In the genomic region with DNA sequence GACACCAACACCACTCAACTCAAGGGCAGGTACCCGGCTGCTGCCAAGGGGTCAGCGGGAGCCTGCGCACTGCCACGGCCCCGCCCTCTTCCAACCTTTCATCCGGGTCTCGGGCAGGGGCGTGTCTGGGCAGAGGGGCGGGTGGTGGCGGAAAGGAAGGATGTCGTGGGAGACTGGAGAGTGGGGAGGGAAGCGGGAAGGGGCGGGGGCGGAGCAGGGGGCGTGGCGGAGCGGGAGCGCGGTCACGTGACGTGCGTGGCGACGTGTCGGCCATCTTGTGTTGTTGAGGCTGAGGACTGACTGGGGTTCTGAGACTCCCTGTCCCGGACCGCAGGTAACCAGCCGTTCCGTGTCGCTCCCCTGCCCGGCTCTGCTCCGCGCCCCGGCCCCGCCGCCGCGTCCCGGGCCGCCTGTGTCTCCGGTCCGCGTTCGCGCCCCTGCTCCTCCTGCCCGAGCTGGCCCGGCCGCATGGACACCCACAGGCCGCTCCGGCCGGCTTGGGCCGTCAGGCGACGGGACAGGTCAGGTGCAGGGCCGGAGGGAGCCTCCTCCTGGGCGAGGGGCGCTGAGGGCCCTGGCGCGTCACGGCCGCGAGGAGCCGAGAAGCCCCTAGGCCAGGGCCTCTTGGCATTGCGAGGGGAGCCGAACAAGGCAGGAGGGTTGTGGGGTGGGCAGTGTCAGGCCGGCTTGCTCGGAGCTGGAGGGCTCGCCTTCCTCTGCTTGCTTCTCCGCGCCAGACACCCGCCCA, we compare ENCODE assay signal across 1 cellular context.
TF ChIP-seq lines count a peak whose summit lies in the region.

A gene with protein sequence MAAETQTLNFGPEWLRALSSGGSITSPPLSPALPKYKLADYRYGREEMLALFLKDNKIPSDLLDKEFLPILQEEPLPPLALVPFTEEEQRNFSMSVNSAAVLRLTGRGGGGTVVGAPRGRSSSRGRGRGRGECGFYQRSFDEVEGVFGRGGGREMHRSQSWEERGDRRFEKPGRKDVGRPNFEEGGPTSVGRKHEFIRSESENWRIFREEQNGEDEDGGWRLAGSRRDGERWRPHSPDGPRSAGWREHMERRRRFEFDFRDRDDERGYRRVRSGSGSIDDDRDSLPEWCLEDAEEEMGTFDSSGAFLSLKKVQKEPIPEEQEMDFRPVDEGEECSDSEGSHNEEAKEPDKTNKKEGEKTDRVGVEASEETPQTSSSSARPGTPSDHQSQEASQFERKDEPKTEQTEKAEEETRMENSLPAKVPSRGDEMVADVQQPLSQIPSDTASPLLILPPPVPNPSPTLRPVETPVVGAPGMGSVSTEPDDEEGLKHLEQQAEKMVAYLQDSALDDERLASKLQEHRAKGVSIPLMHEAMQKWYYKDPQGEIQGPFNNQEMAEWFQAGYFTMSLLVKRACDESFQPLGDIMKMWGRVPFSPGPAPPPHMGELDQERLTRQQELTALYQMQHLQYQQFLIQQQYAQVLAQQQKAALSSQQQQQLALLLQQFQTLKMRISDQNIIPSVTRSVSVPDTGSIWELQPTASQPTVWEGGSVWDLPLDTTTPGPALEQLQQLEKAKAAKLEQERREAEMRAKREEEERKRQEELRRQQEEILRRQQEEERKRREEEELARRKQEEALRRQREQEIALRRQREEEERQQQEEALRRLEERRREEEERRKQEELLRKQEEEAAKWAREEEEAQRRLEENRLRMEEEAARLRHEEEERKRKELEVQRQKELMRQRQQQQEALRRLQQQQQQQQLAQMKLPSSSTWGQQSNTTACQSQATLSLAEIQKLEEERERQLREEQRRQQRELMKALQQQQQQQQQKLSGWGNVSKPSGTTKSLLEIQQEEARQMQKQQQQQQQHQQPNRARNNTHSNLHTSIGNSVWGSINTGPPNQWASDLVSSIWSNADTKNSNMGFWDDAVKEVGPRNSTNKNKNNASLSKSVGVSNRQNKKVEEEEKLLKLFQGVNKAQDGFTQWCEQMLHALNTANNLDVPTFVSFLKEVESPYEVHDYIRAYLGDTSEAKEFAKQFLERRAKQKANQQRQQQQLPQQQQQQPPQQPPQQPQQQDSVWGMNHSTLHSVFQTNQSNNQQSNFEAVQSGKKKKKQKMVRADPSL (N-terminal part only) (plus strand): TSS at position 273 of the 748 bp plus-strand sequence. CDS start 37,867 bp downstream, outside the sequence.

TF ChIP-seq in HepG2, 621 proteins besides CTCF, POLR2A, EP300 and RAD21 (continued from another document and continues in another):
- TF ChIP-seq, protein P1, sequence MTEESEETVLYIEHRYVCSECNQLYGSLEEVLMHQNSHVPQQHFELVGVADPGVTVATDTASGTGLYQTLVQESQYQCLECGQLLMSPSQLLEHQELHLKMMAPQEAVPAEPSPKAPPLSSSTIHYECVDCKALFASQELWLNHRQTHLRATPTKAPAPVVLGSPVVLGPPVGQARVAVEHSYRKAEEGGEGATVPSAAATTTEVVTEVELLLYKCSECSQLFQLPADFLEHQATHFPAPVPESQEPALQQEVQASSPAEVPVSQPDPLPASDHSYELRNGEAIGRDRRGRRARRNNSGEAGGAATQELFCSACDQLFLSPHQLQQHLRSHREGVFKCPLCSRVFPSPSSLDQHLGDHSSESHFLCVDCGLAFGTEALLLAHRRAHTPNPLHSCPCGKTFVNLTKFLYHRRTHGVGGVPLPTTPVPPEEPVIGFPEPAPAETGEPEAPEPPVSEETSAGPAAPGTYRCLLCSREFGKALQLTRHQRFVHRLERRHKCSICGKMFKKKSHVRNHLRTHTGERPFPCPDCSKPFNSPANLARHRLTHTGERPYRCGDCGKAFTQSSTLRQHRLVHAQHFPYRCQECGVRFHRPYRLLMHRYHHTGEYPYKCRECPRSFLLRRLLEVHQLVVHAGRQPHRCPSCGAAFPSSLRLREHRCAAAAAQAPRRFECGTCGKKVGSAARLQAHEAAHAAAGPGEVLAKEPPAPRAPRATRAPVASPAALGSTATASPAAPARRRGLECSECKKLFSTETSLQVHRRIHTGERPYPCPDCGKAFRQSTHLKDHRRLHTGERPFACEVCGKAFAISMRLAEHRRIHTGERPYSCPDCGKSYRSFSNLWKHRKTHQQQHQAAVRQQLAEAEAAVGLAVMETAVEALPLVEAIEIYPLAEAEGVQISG (CRISPR knock-in tag; IDR thresholded peaks at IDR 0.05), result peak; percentile 83; the same call in 1 of the 2 replicates
- no peak for TF ChIP-seq ZNF557 (CRISPR knock-in tag; IDR thresholded peaks at IDR 0.05)
- TF ChIP-seq, protein P2, sequence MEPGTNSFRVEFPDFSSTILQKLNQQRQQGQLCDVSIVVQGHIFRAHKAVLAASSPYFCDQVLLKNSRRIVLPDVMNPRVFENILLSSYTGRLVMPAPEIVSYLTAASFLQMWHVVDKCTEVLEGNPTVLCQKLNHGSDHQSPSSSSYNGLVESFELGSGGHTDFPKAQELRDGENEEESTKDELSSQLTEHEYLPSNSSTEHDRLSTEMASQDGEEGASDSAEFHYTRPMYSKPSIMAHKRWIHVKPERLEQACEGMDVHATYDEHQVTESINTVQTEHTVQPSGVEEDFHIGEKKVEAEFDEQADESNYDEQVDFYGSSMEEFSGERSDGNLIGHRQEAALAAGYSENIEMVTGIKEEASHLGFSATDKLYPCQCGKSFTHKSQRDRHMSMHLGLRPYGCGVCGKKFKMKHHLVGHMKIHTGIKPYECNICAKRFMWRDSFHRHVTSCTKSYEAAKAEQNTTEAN (CRISPR knock-in tag; conservative IDR thresholded peaks at IDR 0.05), result no peak; the same call in 1 of the 2 replicates
- peak; percentile 6; the same call in 1 of the 2 replicates for TF ChIP-seq ZNF558 (CRISPR knock-in tag; IDR thresholded peaks at IDR 0.05; ENCODE audit: borderline replicate concordance)
- TF ChIP-seq, protein P3, sequence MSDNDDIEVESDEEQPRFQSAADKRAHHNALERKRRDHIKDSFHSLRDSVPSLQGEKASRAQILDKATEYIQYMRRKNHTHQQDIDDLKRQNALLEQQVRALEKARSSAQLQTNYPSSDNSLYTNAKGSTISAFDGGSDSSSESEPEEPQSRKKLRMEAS (IDR thresholded peaks at IDR 0.05), result peak; percentile 88
- TF ChIP-seq ZKSCAN8 (CRISPR knock-in tag; IDR thresholded peaks at IDR 0.05; ENCODE audit: borderline replicate concordance), result no peak
- TF ChIP-seq MYC (CRISPR knock-in tag; IDR thresholded peaks at IDR 0.05; ENCODE audit: borderline replicate concordance), result peak; percentile 86
- TF ChIP-seq NAIF1 (CRISPR knock-in tag; IDR thresholded peaks at IDR 0.05; ENCODE audit: borderline replicate concordance), result no peak
- TF ChIP-seq, protein P4, sequence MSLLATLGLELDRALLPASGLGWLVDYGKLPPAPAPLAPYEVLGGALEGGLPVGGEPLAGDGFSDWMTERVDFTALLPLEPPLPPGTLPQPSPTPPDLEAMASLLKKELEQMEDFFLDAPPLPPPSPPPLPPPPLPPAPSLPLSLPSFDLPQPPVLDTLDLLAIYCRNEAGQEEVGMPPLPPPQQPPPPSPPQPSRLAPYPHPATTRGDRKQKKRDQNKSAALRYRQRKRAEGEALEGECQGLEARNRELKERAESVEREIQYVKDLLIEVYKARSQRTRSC (CRISPR knock-in tag; IDR thresholded peaks at IDR 0.05; ENCODE audit: low read depth), result peak; percentile 54; the same call in 1 of the 2 replicates
- no peak for TF ChIP-seq HDAC6 (IDR thresholded peaks at IDR 0.05; ENCODE audit: low read depth, low read length)
- peak; percentile 98 for TF ChIP-seq ZNF235 (CRISPR knock-in tag; IDR thresholded peaks at IDR 0.05; ENCODE audit: borderline replicate concordance)
- TF ChIP-seq, protein P5, sequence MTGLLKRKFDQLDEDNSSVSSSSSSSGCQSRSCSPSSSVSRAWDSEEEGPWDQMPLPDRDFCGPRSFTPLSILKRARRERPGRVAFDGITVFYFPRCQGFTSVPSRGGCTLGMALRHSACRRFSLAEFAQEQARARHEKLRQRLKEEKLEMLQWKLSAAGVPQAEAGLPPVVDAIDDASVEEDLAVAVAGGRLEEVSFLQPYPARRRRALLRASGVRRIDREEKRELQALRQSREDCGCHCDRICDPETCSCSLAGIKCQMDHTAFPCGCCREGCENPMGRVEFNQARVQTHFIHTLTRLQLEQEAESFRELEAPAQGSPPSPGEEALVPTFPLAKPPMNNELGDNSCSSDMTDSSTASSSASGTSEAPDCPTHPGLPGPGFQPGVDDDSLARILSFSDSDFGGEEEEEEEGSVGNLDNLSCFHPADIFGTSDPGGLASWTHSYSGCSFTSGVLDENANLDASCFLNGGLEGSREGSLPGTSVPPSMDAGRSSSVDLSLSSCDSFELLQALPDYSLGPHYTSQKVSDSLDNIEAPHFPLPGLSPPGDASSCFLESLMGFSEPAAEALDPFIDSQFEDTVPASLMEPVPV (CRISPR knock-in tag; IDR thresholded peaks at IDR 0.05), result peak; percentile 69
- TF ChIP-seq KDM5B (CRISPR knock-in tag; IDR thresholded peaks at IDR 0.05; ENCODE audit: borderline replicate concordance), result peak; percentile 98
- TF ChIP-seq RARA (CRISPR knock-in tag; IDR thresholded peaks at IDR 0.05), result peak; percentile 16; the same call in 1 of the 2 replicates
- no peak for TF ChIP-seq ZNF282 (IDR thresholded peaks at IDR 0.05; ENCODE audit: partially characterized antibody)
- peak; percentile 77 for TF ChIP-seq XRCC5 (optimal IDR thresholded peaks at IDR 0.05; ENCODE audit: low read length)
- 0 out of 2 replicates have a peak, but pooled peaks have one; percentile 92 for TF ChIP-seq HOXA9 (CRISPR knock-in tag; IDR thresholded peaks at IDR 0.05; ENCODE audit: borderline replicate concordance)
- TF ChIP-seq, protein P6, sequence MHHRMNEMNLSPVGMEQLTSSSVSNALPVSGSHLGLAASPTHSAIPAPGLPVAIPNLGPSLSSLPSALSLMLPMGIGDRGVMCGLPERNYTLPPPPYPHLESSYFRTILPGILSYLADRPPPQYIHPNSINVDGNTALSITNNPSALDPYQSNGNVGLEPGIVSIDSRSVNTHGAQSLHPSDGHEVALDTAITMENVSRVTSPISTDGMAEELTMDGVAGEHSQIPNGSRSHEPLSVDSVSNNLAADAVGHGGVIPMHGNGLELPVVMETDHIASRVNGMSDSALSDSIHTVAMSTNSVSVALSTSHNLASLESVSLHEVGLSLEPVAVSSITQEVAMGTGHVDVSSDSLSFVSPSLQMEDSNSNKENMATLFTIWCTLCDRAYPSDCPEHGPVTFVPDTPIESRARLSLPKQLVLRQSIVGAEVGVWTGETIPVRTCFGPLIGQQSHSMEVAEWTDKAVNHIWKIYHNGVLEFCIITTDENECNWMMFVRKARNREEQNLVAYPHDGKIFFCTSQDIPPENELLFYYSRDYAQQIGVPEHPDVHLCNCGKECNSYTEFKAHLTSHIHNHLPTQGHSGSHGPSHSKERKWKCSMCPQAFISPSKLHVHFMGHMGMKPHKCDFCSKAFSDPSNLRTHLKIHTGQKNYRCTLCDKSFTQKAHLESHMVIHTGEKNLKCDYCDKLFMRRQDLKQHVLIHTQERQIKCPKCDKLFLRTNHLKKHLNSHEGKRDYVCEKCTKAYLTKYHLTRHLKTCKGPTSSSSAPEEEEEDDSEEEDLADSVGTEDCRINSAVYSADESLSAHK (CRISPR knock-in tag; IDR thresholded peaks at IDR 0.05; ENCODE audit: borderline replicate concordance), result no peak
- no peak; the same call in 1 of the 2 replicates for TF ChIP-seq ETV5 (CRISPR knock-in tag; IDR thresholded peaks at IDR 0.05; ENCODE audit: borderline replicate concordance)
- peak; percentile 81 for TF ChIP-seq ESRRA (CRISPR knock-in tag; IDR thresholded peaks at IDR 0.05; ENCODE audit: low read depth)
- TF ChIP-seq ZNF652 (CRISPR knock-in tag; IDR thresholded peaks at IDR 0.05; ENCODE audit: borderline replicate concordance, low read depth), result no peak
- no peak for TF ChIP-seq ISX (CRISPR knock-in tag; conservative IDR thresholded peaks at IDR 0.05)
- TF ChIP-seq, protein P7, sequence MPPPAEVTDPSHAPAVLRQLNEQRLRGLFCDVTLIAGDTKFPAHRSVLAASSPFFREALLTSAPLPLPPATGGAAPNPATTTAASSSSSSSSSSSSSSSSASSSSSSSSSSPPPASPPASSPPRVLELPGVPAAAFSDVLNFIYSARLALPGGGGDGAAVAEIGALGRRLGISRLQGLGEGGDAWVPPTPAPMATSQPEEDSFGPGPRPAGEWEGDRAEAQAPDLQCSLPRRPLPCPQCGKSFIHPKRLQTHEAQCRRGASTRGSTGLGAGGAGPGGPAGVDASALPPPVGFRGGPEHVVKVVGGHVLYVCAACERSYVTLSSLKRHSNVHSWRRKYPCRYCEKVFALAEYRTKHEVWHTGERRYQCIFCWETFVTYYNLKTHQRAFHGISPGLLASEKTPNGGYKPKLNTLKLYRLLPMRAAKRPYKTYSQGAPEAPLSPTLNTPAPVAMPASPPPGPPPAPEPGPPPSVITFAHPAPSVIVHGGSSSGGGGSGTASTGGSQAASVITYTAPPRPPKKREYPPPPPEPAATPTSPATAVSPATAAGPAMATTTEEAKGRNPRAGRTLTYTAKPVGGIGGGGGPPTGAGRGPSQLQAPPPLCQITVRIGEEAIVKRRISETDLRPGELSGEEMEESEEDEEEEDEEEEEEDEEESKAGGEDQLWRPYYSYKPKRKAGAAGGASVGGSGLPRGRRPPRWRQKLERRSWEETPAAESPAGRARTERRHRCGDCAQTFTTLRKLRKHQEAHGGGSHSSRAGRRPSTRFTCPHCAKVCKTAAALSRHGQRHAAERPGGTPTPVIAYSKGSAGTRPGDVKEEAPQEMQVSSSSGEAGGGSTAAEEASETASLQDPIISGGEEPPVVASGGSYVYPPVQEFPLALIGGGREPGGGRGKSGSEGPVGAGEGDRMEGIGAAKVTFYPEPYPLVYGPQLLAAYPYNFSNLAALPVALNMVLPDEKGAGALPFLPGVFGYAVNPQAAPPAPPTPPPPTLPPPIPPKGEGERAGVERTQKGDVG (CRISPR knock-in tag; IDR thresholded peaks at IDR 0.05; ENCODE audit: borderline replicate concordance), result no peak
- TF ChIP-seq SRSF1 (optimal IDR thresholded peaks at IDR 0.05; ENCODE audit: low read depth, low read length), result no peak
- 0 out of 2 replicates have a peak, but pooled peaks have one; percentile 31 for TF ChIP-seq ZNF256 (CRISPR knock-in tag; conservative IDR thresholded peaks at IDR 0.05)
- TF ChIP-seq DNMT1 (CRISPR knock-in tag; IDR thresholded peaks at IDR 0.05), result peak; percentile 98
- peak; percentile 81 for TF ChIP-seq ZNF563 (CRISPR knock-in tag; IDR thresholded peaks at IDR 0.05)
- TF ChIP-seq IRX3 (CRISPR knock-in tag; IDR thresholded peaks at IDR 0.05; ENCODE audit: borderline replicate concordance, low read depth), result peak; percentile 60; the same call in 1 of the 2 replicates
- TF ChIP-seq, protein P8, sequence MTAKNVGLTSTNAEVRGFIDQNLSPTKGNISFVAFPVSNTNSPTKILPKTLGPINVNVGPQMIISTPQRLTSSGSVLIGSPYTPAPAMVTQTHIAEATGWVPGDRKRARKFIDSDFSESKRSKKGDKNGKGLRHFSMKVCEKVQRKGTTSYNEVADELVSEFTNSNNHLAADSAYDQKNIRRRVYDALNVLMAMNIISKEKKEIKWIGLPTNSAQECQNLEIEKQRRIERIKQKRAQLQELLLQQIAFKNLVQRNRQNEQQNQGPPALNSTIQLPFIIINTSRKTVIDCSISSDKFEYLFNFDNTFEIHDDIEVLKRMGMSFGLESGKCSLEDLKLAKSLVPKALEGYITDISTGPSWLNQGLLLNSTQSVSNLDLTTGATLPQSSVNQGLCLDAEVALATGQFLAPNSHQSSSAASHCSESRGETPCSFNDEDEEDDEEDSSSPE (CRISPR knock-in tag; IDR thresholded peaks at IDR 0.05), result peak; percentile 81
- TF ChIP-seq, protein P9, sequence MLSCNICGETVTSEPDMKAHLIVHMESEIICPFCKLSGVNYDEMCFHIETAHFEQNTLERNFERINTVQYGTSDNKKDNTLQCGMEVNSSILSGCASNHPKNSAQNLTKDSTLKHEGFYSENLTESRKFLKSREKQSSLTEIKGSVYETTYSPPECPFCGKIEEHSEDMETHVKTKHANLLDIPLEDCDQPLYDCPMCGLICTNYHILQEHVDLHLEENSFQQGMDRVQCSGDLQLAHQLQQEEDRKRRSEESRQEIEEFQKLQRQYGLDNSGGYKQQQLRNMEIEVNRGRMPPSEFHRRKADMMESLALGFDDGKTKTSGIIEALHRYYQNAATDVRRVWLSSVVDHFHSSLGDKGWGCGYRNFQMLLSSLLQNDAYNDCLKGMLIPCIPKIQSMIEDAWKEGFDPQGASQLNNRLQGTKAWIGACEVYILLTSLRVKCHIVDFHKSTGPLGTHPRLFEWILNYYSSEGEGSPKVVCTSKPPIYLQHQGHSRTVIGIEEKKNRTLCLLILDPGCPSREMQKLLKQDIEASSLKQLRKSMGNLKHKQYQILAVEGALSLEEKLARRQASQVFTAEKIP (CRISPR knock-in tag; IDR thresholded peaks at IDR 0.05; ENCODE audit: borderline replicate concordance), result no peak
- TF ChIP-seq KMT2B (CRISPR knock-in tag; IDR thresholded peaks at IDR 0.05), result peak; percentile 53
